ENCODE assay signal across 29 cellular contexts in the genomic region with DNA sequence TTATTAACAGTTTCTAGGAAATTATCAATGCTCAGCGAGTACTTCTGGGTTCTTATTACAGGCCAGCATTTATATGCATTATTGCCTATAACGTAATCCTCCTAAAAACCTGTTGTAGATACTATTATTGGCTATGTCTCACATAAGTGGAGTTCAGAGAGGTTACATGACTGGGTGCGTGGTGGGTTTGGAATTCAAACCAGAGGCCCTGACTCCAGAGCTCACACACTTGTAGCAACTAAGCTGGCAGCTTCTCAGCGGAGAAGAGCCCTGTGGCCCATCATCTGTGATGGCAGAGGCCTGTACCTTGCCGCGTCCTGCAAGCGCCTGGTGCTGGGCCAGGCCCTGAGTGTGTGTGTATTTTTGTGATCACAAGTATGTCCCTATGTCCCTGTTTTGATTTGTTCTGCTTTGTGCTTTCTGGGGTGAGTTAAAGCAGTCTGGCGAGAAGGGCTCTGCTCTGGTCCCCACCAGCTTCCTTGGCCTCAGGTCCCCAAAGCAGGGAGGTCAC.
A peak's percentile ranks its signal among the peaks of the same experiment; 100 is the strongest.
DNase-seq lines count a peak whose midpoint lies in the region; ATAC-seq and TF ChIP-seq lines count a peak whose summit lies in the region.
"Had no signal": no experiment of that assay in that cellular context is flagged by ENCODE, and none has a peak within 500 bp of the region (broad histone marks: within the 10 kb centered on the region; RNA-seq: fewer than 3 reads in every experiment).

No MANE protein-coding gene starts in this region.

- no peak overlapping the region for H3K9ac ChIP-seq in rectal smooth muscle tissue (ENCODE audit: low read length)

- H3K27ac ChIP-seq in right atrium auricular region (no peak overlapping the region), rectal smooth muscle tissue (ENCODE audit: low read depth, low read length) (peak overlapping the region; percentile 75), tibial artery (peak overlapping the region; percentile 26 to 81)

- ATAC-seq in Right ventricle myocardium inferior (peak; percentile 27), HG02623 (IDR thresholded peaks at IDR 0.05; ENCODE audit: unreplicated experiment) (no peak)
- ATAC-seq: GM12878, HCT116, HepG2, K562, SK-N-SH treated with all-trans-retinoic acid at 6 μM for 48 hours had no signal

- H3K36me3 ChIP-seq in right atrium auricular region, result no peaks in the 10 kb centered on the region
- peaks cover 12% of the 10 kb centered on the region for H3K36me3 ChIP-seq in rectal smooth muscle tissue (ENCODE audit: control insufficient read depth, insufficient read depth, low read length)
- H3K36me3 ChIP-seq in tibial artery, result peaks cover 10 to 52% (median 28%) of the 10 kb centered on the region in 3 donors
- H3K36me3 ChIP-seq: BE2C had no signal

- H3K9me3 ChIP-seq in right atrium auricular region (peaks cover 0 to 7% of the 10 kb centered on the region in 2 donors), tibial artery (no peaks in the 10 kb centered on the region)
- H3K9me3 ChIP-seq: BE2C had no signal

- H3K4me1 ChIP-seq in right atrium auricular region (peaks cover 0 to 22% of the 10 kb centered on the region in 2 donors), rectal smooth muscle tissue (ENCODE audit: control insufficient read depth, insufficient read depth, low read length) (peaks cover 30% of the 10 kb centered on the region), tibial artery (peaks cover 0 to 61% (median 29%) of the 10 kb centered on the region in 4 donors)
- H3K4me1 ChIP-seq: BE2C, Peyer's patch had no signal

- DNase-seq in Right ventricle myocardium inferior (ENCODE audit: missing footprints), result no peak
- no peak for DNase-seq in right atrium auricular region (ENCODE audit: low spot score)
- DNase-seq in myocyte (ENCODE audit: low read depth), result peak; percentile 61
- DNase-seq in tibial artery, result no peak
- no peak for DNase-seq in NCI-H2227 (lab: John Stamatoyannopoulos, UW; ENCODE audit: unreplicated experiment)
- no peak for DNase-seq in stimulated activated CD4-positive, alpha-beta T cell treated with anti-CD3 and anti-CD28 coated beads, Interleukin-15, amount 100 ng/mL, for 24 hours
- DNase-seq: 8988T; ACHN; BE2C; CD8-positive, alpha-beta memory T cell; DMS 273 treated with DMSO at 0.1 percent for 48 hours; DMS79; EL; GDM1; Kasumi-1; MV-4-11; NCI-H1105 treated with DMSO at 0.1 percent for 48 hours; NCI-H2029; NCI-H446 treated with DMSO at 0.1 percent for 48 hours; NCI-H526; OCI-M1; Peyer's patch had no signal

- TF ChIP-seq CTCF in right atrium auricular region (IDR thresholded peaks at IDR 0.05) (no peak), tibial artery (IDR thresholded peaks at IDR 0.05) (no peak)

- H3K27me3 ChIP-seq in right atrium auricular region (no peaks in the 10 kb centered on the region), rectal smooth muscle tissue (ENCODE audit: control insufficient read depth, insufficient read depth, low read length) (no peaks in the 10 kb centered on the region), tibial artery (no peaks in the 10 kb centered on the region)
- H3K27me3 ChIP-seq: BE2C, Peyer's patch had no signal

- intact Hi-C loops in Right ventricle myocardium inferior (cut with DNase I) (no loop called here), tibial artery (cut with DNase I; ENCODE audit: low total_unique reads) (no loop called here)

- H3K4me3 ChIP-seq in right atrium auricular region, result no peak overlapping the region
- H3K4me3 ChIP-seq in rectal smooth muscle tissue (ENCODE audit: low read length), result no peak overlapping the region
- no peak overlapping the region for H3K4me3 ChIP-seq in tibial artery
- H3K4me3 ChIP-seq: GM12878, K562, Peyer's patch had no signal

Comparison
In these comparisons a context has a peak if more than half of its experiments do, and no peak if none do; other contexts are left out.
1. H3K27ac ChIP-seq: peak in rectal smooth muscle tissue (single experiment) and tibial artery (2 of 2); none in right atrium auricular region (0 of 2).